In the genomic region with DNA sequence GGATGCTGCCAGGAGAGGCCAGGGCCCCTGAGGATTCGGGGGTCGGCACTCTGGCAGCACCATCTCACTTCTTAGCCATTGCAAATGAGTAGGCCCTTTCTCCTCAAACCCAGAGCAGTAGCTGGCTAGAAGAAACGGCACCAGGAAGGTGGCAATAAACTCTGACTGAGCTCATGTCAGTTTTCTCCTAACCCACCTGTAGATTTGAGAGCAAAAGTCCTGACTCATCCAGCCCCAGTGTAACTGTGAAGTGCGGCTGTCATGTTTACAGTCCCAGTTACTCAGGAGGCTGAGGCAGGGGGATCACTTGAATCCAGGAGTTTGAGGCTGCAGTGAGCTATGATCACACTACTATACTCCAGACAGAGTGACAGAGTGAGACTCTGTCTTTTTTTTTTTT, we compare ENCODE assay signal across 24 cellular contexts. TPM values are rescaled to one million over a fixed set of nuclear protein-coding genes. Genes with fewer than 3 reads are reported as not detected.
A peak's percentile ranks its signal among the peaks of the same experiment; 100 is the strongest.
DNase-seq lines count a peak whose midpoint lies in the region; ATAC-seq and TF ChIP-seq lines count a peak whose summit lies in the region.
"Had no signal": no experiment of that assay in that cellular context is flagged by ENCODE, and none has a peak within 500 bp of the region (broad histone marks: within the 10 kb centered on the region; RNA-seq: fewer than 3 reads in every experiment).

No MANE protein-coding gene starts in this region.

- intact Hi-C loops in activated naive CD4-positive, alpha-beta T cell treated with anti-CD3 and anti-CD28 coated beads for 36 hours (cut with micrococcal nuclease) = no loop called here

- no peak overlapping the region for H3K4me3 Mint-ChIP-seq in activated naive CD4-positive, alpha-beta T cell treated with anti-CD3 and anti-CD28 coated beads for 36 hours
- H3K4me3 Mint-ChIP-seq in activated naive CD4-positive, alpha-beta T cell treated with anti-CD3 and anti-CD28 coated beads, Interleukin-2, amount 10 ng/mL, durations not matched to agents 7 days and 5 days = no peak overlapping the region
- no peak overlapping the region for H3K4me3 Mint-ChIP-seq in endodermal cell
- H3K4me3 Mint-ChIP-seq: CD14-positive monocyte had no signal

- H3K36me3 ChIP-seq in HEK293 (ENCODE audit: control insufficient read depth in 2 of 2, insufficient read depth in 1 of 2, low read length in 2 of 2) (no peaks in the 10 kb centered on the region), endodermal cell (ENCODE audit: control insufficient read depth, insufficient read depth, low read length) (no peaks in the 10 kb centered on the region)

- peaks cover 11% of the 10 kb centered on the region for H3K4me1 Mint-ChIP-seq in activated naive CD4-positive, alpha-beta T cell treated with anti-CD3 and anti-CD28 coated beads for 36 hours (ENCODE audit: low read depth)
- peaks cover 9% of the 10 kb centered on the region for H3K4me1 Mint-ChIP-seq in activated naive CD4-positive, alpha-beta T cell treated with anti-CD3 and anti-CD28 coated beads, Interleukin-2, amount 10 ng/mL, durations not matched to agents 7 days and 5 days
- H3K4me1 Mint-ChIP-seq in endodermal cell = peaks cover 4% of the 10 kb centered on the region

- H3K9me3 ChIP-seq in HEK293 (ENCODE audit: control insufficient read depth, insufficient read depth, low read depth, low read length) = no peaks in the 10 kb centered on the region
- H3K9me3 ChIP-seq in endodermal cell (ENCODE audit: control insufficient read depth, low read length) = no peaks in the 10 kb centered on the region
- H3K9me3 ChIP-seq: A549, SK-N-SH had no signal

- H3K36me3 Mint-ChIP-seq in activated naive CD4-positive, alpha-beta T cell treated with anti-CD3 and anti-CD28 coated beads for 36 hours (ENCODE audit: low read depth) = peaks cover 31% of the 10 kb centered on the region
- H3K36me3 Mint-ChIP-seq in activated naive CD4-positive, alpha-beta T cell treated with anti-CD3 and anti-CD28 coated beads, Interleukin-2, amount 10 ng/mL, durations not matched to agents 7 days and 5 days = peaks cover 10% of the 10 kb centered on the region
- H3K36me3 Mint-ChIP-seq in endodermal cell (ENCODE audit: low read depth) = no peaks in the 10 kb centered on the region

- no peaks in the 10 kb centered on the region for H3K27me3 Mint-ChIP-seq in activated naive CD4-positive, alpha-beta T cell treated with anti-CD3 and anti-CD28 coated beads for 36 hours (ENCODE audit: low read depth)
- H3K27me3 Mint-ChIP-seq in activated naive CD4-positive, alpha-beta T cell treated with anti-CD3 and anti-CD28 coated beads, Interleukin-2, amount 10 ng/mL, durations not matched to agents 7 days and 5 days = no peaks in the 10 kb centered on the region
- H3K27me3 Mint-ChIP-seq in endodermal cell (ENCODE audit: insufficient read depth) = peaks cover 52% of the 10 kb centered on the region

- TF ChIP-seq CTCF in HEK293 (tag by site-specific recombination; IDR thresholded peaks at IDR 0.05) = no peak
- no peak for TF ChIP-seq CTCF in endodermal cell (conservative IDR thresholded peaks at IDR 0.05)

- no peak overlapping the region for H3K4me3 ChIP-seq in HEK293 (ENCODE audit: low read depth, low read length)
- no peak overlapping the region for H3K4me3 ChIP-seq in endodermal cell (ENCODE audit: low read length)
- H3K4me3 ChIP-seq: A549 had no signal

- H3K9me3 Mint-ChIP-seq in activated naive CD4-positive, alpha-beta T cell treated with anti-CD3 and anti-CD28 coated beads for 36 hours = no peaks in the 10 kb centered on the region
- H3K9me3 Mint-ChIP-seq in activated naive CD4-positive, alpha-beta T cell treated with anti-CD3 and anti-CD28 coated beads, Interleukin-2, amount 10 ng/mL, durations not matched to agents 7 days and 5 days = peaks cover 3% of the 10 kb centered on the region
- no peaks in the 10 kb centered on the region for H3K9me3 Mint-ChIP-seq in endodermal cell

- DNase-seq in activated naive CD4-positive, alpha-beta T cell treated with anti-CD3 and anti-CD28 coated beads for 36 hours = peak; percentile 34
- DNase-seq in activated naive CD4-positive, alpha-beta T cell treated with anti-CD3 and anti-CD28 coated beads, Interleukin-2, amount 10 ng/mL, durations not matched to agents 7 days and 5 days = no peak
- DNase-seq in endodermal cell (peak; percentile 38), HUDEP-2 (lab: John Stamatoyannopoulos, UW; ENCODE audit: unreplicated experiment in 76 of 76) (no peak), substantia nigra (lab: John Stamatoyannopoulos, UW) (no peak)
- DNase-seq: AML-193, Calu3, DMS79 treated with DMSO at 0.1 percent for 48 hours, GF-D8, Karpas-422, NCI-H1105, NCI-H146, NCI-H1930, NCI-H2107, NCI-H524, NCI-H774, SK-N-SH had no signal

- POLR2A ChIA-PET in HEK293 (lab: Yijun Ruan, JAX) = no interaction called here

- WGBS in endodermal cell (ENCODE audit: insufficient coverage in 1 of 2, insufficient read length in 1 of 2), 2 experiments = 80 to 83% methylated on average over 2 to 4 of the region's 4 CpGs

- ATAC-seq in SK-N-SH treated with all-trans-retinoic acid at 6 μM for 48 hours = no peak
- ATAC-seq: A549, HCT116 had no signal

- H3K27ac Mint-ChIP-seq in activated naive CD4-positive, alpha-beta T cell treated with anti-CD3 and anti-CD28 coated beads for 36 hours = peak overlapping the region; percentile 50
- H3K27ac Mint-ChIP-seq in activated naive CD4-positive, alpha-beta T cell treated with anti-CD3 and anti-CD28 coated beads, Interleukin-2, amount 10 ng/mL, durations not matched to agents 7 days and 5 days = no peak overlapping the region
- H3K27ac Mint-ChIP-seq in endodermal cell = no peak overlapping the region

- CTCF ChIA-PET in activated naive CD4-positive, alpha-beta T cell treated with anti-CD3 and anti-CD28 coated beads for 36 hours (lab: Charles Lee) = interaction anchor here (0.7 kb wide), 1 partner anchor 29 kb away, joined by 3 read pairs; no protein-coding TSS in a partner anchor
- CTCF ChIA-PET in activated naive CD4-positive, alpha-beta T cell treated with anti-CD3 and anti-CD28 coated beads, Interleukin-2, amount 10 ng/mL, durations not matched to agents 7 days and 5 days (lab: Charles Lee) = interaction anchor here (0.7 kb wide), 1 partner anchor 263 kb away, joined by 3 read pairs; no protein-coding TSS in a partner anchor
- CTCF ChIA-PET in HEK293 (lab: Yijun Ruan, JAX) = interaction anchor here (1.4 to 1.7 kb wide), 2 partner anchors 11 to 17 kb away, joined by 3 to 6 read pairs; no protein-coding TSS in a partner anchor

- H3K4me1 ChIP-seq in HEK293 (ENCODE audit: control insufficient read depth, insufficient read depth, low read length) (no peaks in the 10 kb centered on the region), endodermal cell (ENCODE audit: control insufficient read depth, insufficient read depth, low read length) (no peaks in the 10 kb centered on the region)

- no peak overlapping the region for H3K27ac ChIP-seq in HEK293 (ENCODE audit: extremely low read depth, low read depth, low read length)
- H3K27ac ChIP-seq in endodermal cell (ENCODE audit: low read depth, low read length) = no peak overlapping the region
- H3K27ac ChIP-seq in substantia nigra (ENCODE audit: low read depth, low read length, poor library complexity, severe bottlenecking) = no peak overlapping the region
- H3K27ac ChIP-seq: A549, HL-60 had no signal

- peaks cover 39% of the 10 kb centered on the region for H3K27me3 ChIP-seq in endodermal cell (ENCODE audit: control insufficient read depth, insufficient read depth, low read length, poor library complexity, severe bottlenecking)

- no peak overlapping the region for H3K9ac ChIP-seq in endodermal cell (ENCODE audit: extremely low read depth, low read length, poor library complexity, severe bottlenecking)
- H3K9ac ChIP-seq: SK-N-SH had no signal

TF ChIP-seq in HEK293, 187 proteins besides CTCF, POLR2A, EP300 and RAD21:
- TF ChIP-seq MYNN (tag by site-specific recombination; IDR thresholded peaks at IDR 0.05; ENCODE audit: borderline replicate concordance) = no peak
- peak; percentile 95 for TF ChIP-seq SCRT2 (tag by site-specific recombination; IDR thresholded peaks at IDR 0.05)

TF ChIP-seq in SK-N-SH treated with all-trans-retinoic acid at 6 μM for 48 hours, 23 proteins besides CTCF, POLR2A, EP300 and RAD21 (continues in another document):
- TF ChIP-seq GLIS3 (CRISPR knock-in tag; IDR thresholded peaks at IDR 0.05) (no peak), PPARA (CRISPR knock-in tag; IDR thresholded peaks at IDR 0.05; ENCODE audit: borderline replicate concordance) (no peak), ARNTL (CRISPR knock-in tag; IDR thresholded peaks at IDR 0.05; ENCODE audit: borderline replicate concordance, low read depth) (no peak), PATZ1 (CRISPR knock-in tag; IDR thresholded peaks at IDR 0.05; ENCODE audit: borderline replicate concordance) (no peak)

RNA-seq across cellular contexts. Expression of gene ZC3H12D, which starts 35.8 kb away (rescaled TPM):
- 10 to 100 TPM; 75.8 to 82.7 TPM for total RNA-seq in activated naive CD4-positive, alpha-beta T cell treated with anti-CD3 and anti-CD28 coated beads for 36 hours
- under 1 TPM; 0.20 to 0.42 TPM for total RNA-seq in endodermal cell
- polyA plus RNA-seq in endodermal cell (2013, experiment 1 of 2) = 0.21 TPM
- polyA plus RNA-seq in endodermal cell (2013, experiment 2 of 2) = 0.25 TPM

RNA-seq across cellular contexts. Expression of gene SUMO4, which starts 49.0 kb away (rescaled TPM):
- 1 to 10 TPM; 5.5 to 5.9 TPM for total RNA-seq in activated naive CD4-positive, alpha-beta T cell treated with anti-CD3 and anti-CD28 coated beads for 36 hours
- 1 to 10 TPM; 1.3 to 1.9 TPM for total RNA-seq in endodermal cell
- polyA plus RNA-seq in endodermal cell (2013, experiment 1 of 2) = 0.21 TPM
- 0.54 TPM for polyA plus RNA-seq in endodermal cell (2013, experiment 2 of 2)
- total RNA-seq: M059J had no signal
- polyA plus RNA-seq: SK-N-SH had no signal

Comparison
In these comparisons a context has a peak if more than half of its experiments do, and no peak if none do; other contexts are left out.
1. DNase-seq: peak in activated naive CD4-positive, alpha-beta T cell treated with anti-CD3 and anti-CD28 coated beads for 36 hours (single experiment) and endodermal cell (single experiment); none in activated naive CD4-positive, alpha-beta T cell treated with anti-CD3 and anti-CD28 coated beads, Interleukin-2, amount 10 ng/mL, durations not matched to agents 7 days and 5 days (single experiment), HUDEP-2 (0 of 76) and substantia nigra (0 of 49).
2. RNA of gene ZC3H12D, which starts 35.8 kb away (total RNA-seq): 75.8 to 82.7 TPM in activated naive CD4-positive, alpha-beta T cell treated with anti-CD3 and anti-CD28 coated beads for 36 hours; 0.20 to 0.42 TPM in endodermal cell; every median in the first group is over 10 times any median in the second.